15 cellular contexts compared by ENCODE assay signal in the genomic region with DNA sequence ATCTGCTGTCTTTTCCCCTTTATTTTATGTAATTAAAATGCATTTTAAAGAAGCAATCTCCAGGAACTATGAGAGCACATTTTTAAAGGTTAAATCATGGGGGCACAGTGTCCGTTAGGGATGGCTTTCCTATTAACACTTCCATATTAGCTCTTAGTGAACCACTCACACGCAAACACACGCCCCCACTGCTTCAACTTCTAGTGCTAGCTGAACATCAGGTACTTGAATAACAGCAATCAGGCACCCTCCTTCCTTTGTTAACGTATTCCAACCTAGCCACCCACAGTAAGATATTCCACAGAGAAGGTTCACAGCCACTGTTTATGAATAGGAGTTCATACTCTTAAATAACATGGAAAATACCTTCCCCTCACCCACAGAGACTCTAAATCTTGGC. TPM values are rescaled to one million over a fixed set of nuclear protein-coding genes. Genes with fewer than 3 reads are reported as not detected.
A peak's percentile ranks its signal among the peaks of the same experiment; 100 is the strongest.
DNase-seq lines count a peak whose midpoint lies in the region; ATAC-seq, FAIRE-seq and TF ChIP-seq lines count a peak whose summit lies in the region.
"Had no signal": no experiment of that assay in that cellular context is flagged by ENCODE, and none has a peak within 500 bp of the region (broad histone marks: within the 10 kb centered on the region; RNA-seq: fewer than 3 reads in every experiment).

No MANE protein-coding gene starts in this region.

- H3K27ac Mint-ChIP-seq in activated CD4-positive, alpha-beta memory T cell treated with anti-CD3 and anti-CD28 coated beads for 36 hours = peak overlapping the region; percentile 43
- no peak overlapping the region for H3K27ac Mint-ChIP-seq in nephron progenitor cell
- H3K27ac Mint-ChIP-seq: activated T-helper 1 cell treated with anti-CD3 and anti-CD28 coated beads, Interleukin-12 subunit alpha, Interleukin-12 subunit beta, Interleukin-2, Interleukin-4 antibody, amounts not matched to agents 30 ng/mL and 10 ng/mL and 1 ng/mL, durations not matched to agents 14 hours and 24 hours and 36 hours had no signal

- ATAC-seq in HG03354 (IDR thresholded peaks at IDR 0.05; ENCODE audit: poor library complexity, severe bottlenecking, unreplicated experiment) (peak; percentile 15), GM18873 (IDR thresholded peaks at IDR 0.05; ENCODE audit: low FRiP score, unreplicated experiment) (no peak)

- peak overlapping the region in 8 of 11 experiments; percentile 17 to 51 (median 36); a peak in 11 of 22 replicates for H3K27ac ChIP-seq in BLaER1 treated with 17β-estradiol and CSF1 and Interleukin-3, amounts not matched to agents 10 nM and 100 nM
- H3K27ac ChIP-seq: cardiac muscle cell, thoracic aorta, WERI-Rb-1 had no signal

- H3K27me3 Mint-ChIP-seq in activated CD4-positive, alpha-beta memory T cell treated with anti-CD3 and anti-CD28 coated beads for 36 hours = no peaks in the 10 kb centered on the region
- peaks cover 40% of the 10 kb centered on the region for H3K27me3 Mint-ChIP-seq in nephron progenitor cell (ENCODE audit: low read depth, poor library complexity)

- no peak for DNase-seq in GM19239 (ENCODE audit: insufficient read length, low spot score)
- no peak for DNase-seq in activated CD4-positive, alpha-beta memory T cell treated with anti-CD3 and anti-CD28 coated beads for 36 hours
- no peak for DNase-seq in AG08396 (ENCODE audit: low spot score)
- no peak for DNase-seq in NOMO-1 (lab: John Stamatoyannopoulos, UW; ENCODE audit: unreplicated experiment in 2 of 2)
- DNase-seq in nephron progenitor cell = no peak
- DNase-seq: BE2C, WERI-Rb-1 had no signal

- intact Hi-C loops in activated CD4-positive, alpha-beta memory T cell treated with anti-CD3 and anti-CD28 coated beads for 36 hours (cut with micrococcal nuclease) = loop anchor here (2.0 kb wide), 1 partner anchor 51 kb away; a partner anchor contains a TSS

- peaks cover 42 to 71% (median 55%) of the 10 kb centered on the region in 10 experiments for H3K4me1 ChIP-seq in BLaER1 treated with 17β-estradiol and CSF1 and Interleukin-3, amounts not matched to agents 10 nM and 100 nM
- H3K4me1 ChIP-seq: BE2C had no signal

- H3K4me1 Mint-ChIP-seq in activated CD4-positive, alpha-beta memory T cell treated with anti-CD3 and anti-CD28 coated beads for 36 hours (ENCODE audit: low read depth) = peaks cover 22% of the 10 kb centered on the region
- peaks cover 18% of the 10 kb centered on the region for H3K4me1 Mint-ChIP-seq in nephron progenitor cell

- peak; percentile 97 for FAIRE-seq in GM19239 (lab: Jason Lieb, UNC)

- no peaks in the 10 kb centered on the region for H3K36me3 Mint-ChIP-seq in activated CD4-positive, alpha-beta memory T cell treated with anti-CD3 and anti-CD28 coated beads for 36 hours
- H3K36me3 Mint-ChIP-seq in nephron progenitor cell (ENCODE audit: low read depth) = no peaks in the 10 kb centered on the region

- POLR2A ChIA-PET in activated CD4-positive, alpha-beta memory T cell treated with anti-CD3 and anti-CD28 coated beads for 36 hours (lab: Charles Lee) = interaction anchor here (0.9 kb wide), 1 partner anchor 51 kb away, joined by 3 read pairs; a partner anchor contains a TSS

- H3K9me3 ChIP-seq in BLaER1 treated with 17β-estradiol and CSF1 and Interleukin-3, amounts not matched to agents 10 nM and 100 nM (replicated peaks in 1 of 11) = no peaks in the 10 kb centered on the region
- H3K9me3 ChIP-seq: BE2C, thoracic aorta had no signal

- no peak overlapping the region for H3K4me3 ChIP-seq in BLaER1 treated with 17β-estradiol and CSF1 and Interleukin-3, amounts not matched to agents 10 nM and 100 nM
- H3K4me3 ChIP-seq: cardiac muscle cell, thoracic aorta had no signal

- peaks cover 0 to 13% (median 10%) of the 10 kb centered on the region in 11 experiments; a peak in 17 of 22 replicates for H3K27me3 ChIP-seq in BLaER1 treated with 17β-estradiol and CSF1 and Interleukin-3, amounts not matched to agents 10 nM and 100 nM
- H3K27me3 ChIP-seq: BE2C, cardiac muscle cell had no signal

- no peaks in the 10 kb centered on the region; a peak in 1 of 22 replicates for H4K20me1 ChIP-seq in BLaER1 treated with 17β-estradiol and CSF1 and Interleukin-3, amounts not matched to agents 10 nM and 100 nM

- CTCF ChIA-PET in activated CD4-positive, alpha-beta memory T cell treated with anti-CD3 and anti-CD28 coated beads for 36 hours (lab: Charles Lee) = interaction anchor here (1.1 kb wide), 1 partner anchor 17 kb away, joined by 3 read pairs; no protein-coding TSS in a partner anchor

- no peaks in the 10 kb centered on the region for H3K9me3 Mint-ChIP-seq in activated CD4-positive, alpha-beta memory T cell treated with anti-CD3 and anti-CD28 coated beads for 36 hours
- H3K9me3 Mint-ChIP-seq in nephron progenitor cell = peaks cover 20% of the 10 kb centered on the region
- H3K9me3 Mint-ChIP-seq: activated T-helper 1 cell treated with anti-CD3 and anti-CD28 coated beads, Interleukin-12 subunit alpha, Interleukin-12 subunit beta, Interleukin-2, Interleukin-4 antibody, amounts not matched to agents 30 ng/mL and 10 ng/mL and 1 ng/mL, durations not matched to agents 14 hours and 24 hours and 36 hours had no signal

- no peak for TF ChIP-seq CTCF in nephron progenitor cell (IDR thresholded peaks at IDR 0.05)

- no peaks in the 10 kb centered on the region for H3K36me3 ChIP-seq in BLaER1 treated with 17β-estradiol and CSF1 and Interleukin-3, amounts not matched to agents 10 nM and 100 nM
- H3K36me3 ChIP-seq: BE2C, cardiac muscle cell, thoracic aorta, WERI-Rb-1 had no signal

- peak overlapping the region in 2 of 11 experiments; percentile 1 to 25; a peak in 1 of 22 replicates for H3K9ac ChIP-seq in BLaER1 treated with 17β-estradiol and CSF1 and Interleukin-3, amounts not matched to agents 10 nM and 100 nM

- no peak overlapping the region for H3K4me3 Mint-ChIP-seq in activated CD4-positive, alpha-beta memory T cell treated with anti-CD3 and anti-CD28 coated beads for 36 hours
- no peak overlapping the region for H3K4me3 Mint-ChIP-seq in nephron progenitor cell
- H3K4me3 Mint-ChIP-seq: activated T-helper 1 cell treated with anti-CD3 and anti-CD28 coated beads, Interleukin-12 subunit alpha, Interleukin-12 subunit beta, Interleukin-2, Interleukin-4 antibody, amounts not matched to agents 30 ng/mL and 10 ng/mL and 1 ng/mL, durations not matched to agents 14 hours and 24 hours and 36 hours had no signal

- peak overlapping the region; percentile 63 to 93 (median 79) for H3K4me2 ChIP-seq in BLaER1 treated with 17β-estradiol and CSF1 and Interleukin-3, amounts not matched to agents 10 nM and 100 nM

RNA-seq across cellular contexts. Expression of a gene that starts 9.3 kb away (rescaled TPM):
- total RNA-seq in activated CD4-positive, alpha-beta memory T cell treated with anti-CD3 and anti-CD28 coated beads for 36 hours = not detected
- total RNA-seq: activated T-helper 1 cell treated with anti-CD3 and anti-CD28 coated beads, Interleukin-12 subunit alpha, Interleukin-12 subunit beta, Interleukin-2, Interleukin-4 antibody, amounts not matched to agents 30 ng/mL and 10 ng/mL and 1 ng/mL, durations not matched to agents 14 hours and 24 hours and 36 hours had no signal

RNA-seq across cellular contexts. Expression of a gene that starts 51.3 kb away (rescaled TPM):
- 10 to 100 TPM; 13.6 to 14.0 TPM for total RNA-seq in activated CD4-positive, alpha-beta memory T cell treated with anti-CD3 and anti-CD28 coated beads for 36 hours

RNA-seq across cellular contexts. Expression of a gene that starts 59.9 kb away (rescaled TPM):
- total RNA-seq in activated CD4-positive, alpha-beta memory T cell treated with anti-CD3 and anti-CD28 coated beads for 36 hours = not detected
- total RNA-seq: activated T-helper 1 cell treated with anti-CD3 and anti-CD28 coated beads, Interleukin-12 subunit alpha, Interleukin-12 subunit beta, Interleukin-2, Interleukin-4 antibody, amounts not matched to agents 30 ng/mL and 10 ng/mL and 1 ng/mL, durations not matched to agents 14 hours and 24 hours and 36 hours; esophagus mucosa; RPMI7951; thoracic aorta had no signal
